ENCODE assay signal across 12 cellular contexts in the genomic region with DNA sequence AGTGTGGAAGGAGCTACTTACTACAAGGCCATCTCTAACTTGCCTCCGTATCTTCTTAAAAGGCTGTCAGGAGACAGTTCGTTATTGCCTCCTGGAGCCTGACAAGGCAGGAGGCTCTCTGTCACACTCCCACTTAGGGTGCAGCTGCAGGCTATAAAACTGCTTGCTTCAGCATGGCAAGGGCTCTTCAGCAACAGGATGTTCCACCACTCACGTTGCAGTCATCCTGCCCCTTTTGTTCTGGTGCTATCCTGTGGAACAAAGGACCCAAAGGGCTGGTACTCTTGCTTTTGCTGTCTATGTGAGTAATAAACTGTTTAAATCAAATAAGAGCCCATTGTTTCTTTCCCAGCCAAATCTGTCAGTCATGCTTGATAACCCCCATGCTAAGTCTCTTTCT.
DNase-seq lines count a peak whose midpoint lies in the region; ATAC-seq and TF ChIP-seq lines count a peak whose summit lies in the region.
"Had no signal": no experiment of that assay in that cellular context is flagged by ENCODE, and none has a peak within 500 bp of the region (broad histone marks: within the 10 kb centered on the region; RNA-seq: fewer than 3 reads in every experiment).

No MANE protein-coding gene starts in this region.

- peak overlapping the region; percentile 39 for H3K18ac ChIP-seq in neuronal stem cell (ENCODE audit: low read length)

- H3K4me3 ChIP-seq in HEK293 (ENCODE audit: low read depth, low read length) (no peak overlapping the region), neuronal stem cell (ENCODE audit: low read length in 2 of 2) (no peak overlapping the region), suprapubic skin (no peak overlapping the region)

- DNase-seq in NCI-H2196 (lab: John Stamatoyannopoulos, UW; ENCODE audit: unreplicated experiment) (peak; percentile 75), astrocyte of the hippocampus (ENCODE audit: low read depth, low spot score) (peak; percentile 5), neuronal stem cell (ENCODE audit: low spot score) (no peak), medulla oblongata (ENCODE audit: extremely low spot score) (no peak), suprapubic skin (ENCODE audit: low spot score in 2 of 2) (no peak)
- DNase-seq: activated CD4-positive, alpha-beta T cell treated with anti-CD3 and anti-CD28 coated beads for 36 hours; activated T-cell treated with anti-CD3 and anti-CD28 coated beads, Interleukin-2, amount 50 U/mL, for 72 hours; GDM1 had no signal

- CTCF ChIA-PET in HEK293 (lab: Yijun Ruan, JAX) = no interaction called here

- H2BK15ac ChIP-seq in neuronal stem cell (ENCODE audit: low read length) = no peak overlapping the region

- no peaks in the 10 kb centered on the region for H3K4me1 ChIP-seq in HEK293 (ENCODE audit: control insufficient read depth, insufficient read depth, low read length)
- peaks cover 0 to 4% of the 10 kb centered on the region in 2 donors for H3K4me1 ChIP-seq in neuronal stem cell (ENCODE audit: control insufficient read depth in 2 of 2, insufficient read depth in 1 of 2, low read depth in 1 of 2, low read length in 2 of 2)
- no peaks in the 10 kb centered on the region for H3K4me1 ChIP-seq in suprapubic skin

- H2BK5ac ChIP-seq in neuronal stem cell (ENCODE audit: low read length) = no peak overlapping the region

- H3K27me3 ChIP-seq in neuronal stem cell (ENCODE audit: control insufficient read depth in 3 of 3, insufficient read depth in 3 of 3, low read depth in 1 of 3, low read length in 3 of 3) (no peaks in the 10 kb centered on the region), suprapubic skin (no peaks in the 10 kb centered on the region)

- no peaks in the 10 kb centered on the region for H3K36me3 ChIP-seq in HEK293 (ENCODE audit: control insufficient read depth in 2 of 2, insufficient read depth in 1 of 2, low read length in 2 of 2)
- H3K36me3 ChIP-seq in neuronal stem cell (replicated peaks in 1 of 2; ENCODE audit: control insufficient read depth in 2 of 2, insufficient read depth in 2 of 2, low read length in 2 of 2) = no peaks in the 10 kb centered on the region
- H3K36me3 ChIP-seq in suprapubic skin = no peaks in the 10 kb centered on the region

- no peak overlapping the region for H3K27ac ChIP-seq in HEK293 (ENCODE audit: extremely low read depth, low read depth, low read length)
- no peak overlapping the region for H3K27ac ChIP-seq in neuronal stem cell (replicated peaks; ENCODE audit: low read length)
- H3K27ac ChIP-seq in suprapubic skin = no peak overlapping the region

- H3K9me3 ChIP-seq in HEK293 (ENCODE audit: control insufficient read depth, insufficient read depth, low read depth, low read length) (no peaks in the 10 kb centered on the region), neuronal stem cell (replicated peaks in 1 of 2; ENCODE audit: control insufficient read depth in 2 of 2, insufficient read depth in 1 of 2, low read depth in 1 of 2, low read length in 2 of 2) (no peaks in the 10 kb centered on the region), suprapubic skin (no peaks in the 10 kb centered on the region)

- ATAC-seq in GM19328 (IDR thresholded peaks at IDR 0.05; ENCODE audit: unreplicated experiment) (no peak), HG03378 (IDR thresholded peaks at IDR 0.05; ENCODE audit: unreplicated experiment) (no peak)
- ATAC-seq: activated CD4-positive, alpha-beta T cell treated with anti-CD3 and anti-CD28 coated beads for 36 hours; activated T-cell treated with anti-CD3 and anti-CD28 coated beads, Interleukin-2, amount 50 U/mL, for 72 hours; HCT116 had no signal

- no CpG with 5 or more reads among the region's 3 CpGs for WGBS in neuronal stem cell (ENCODE audit: extremely low coverage in 2 of 2, insufficient read length in 2 of 2, insufficient replicate concordance in 1 of 2), 2 donors
- 45% methylated on average over 3 of the region's 3 CpGs for WGBS in suprapubic skin

- H3K79me1 ChIP-seq in neuronal stem cell (ENCODE audit: low read depth, low read length) = no peaks in the 10 kb centered on the region

- H4K8ac ChIP-seq in neuronal stem cell (ENCODE audit: low read depth, low read length) = no peak overlapping the region

- TF ChIP-seq CTCF in HEK293 (tag by site-specific recombination; IDR thresholded peaks at IDR 0.05) (no peak), suprapubic skin (IDR thresholded peaks at IDR 0.05) (no peak)

- POLR2A ChIA-PET in HEK293 (lab: Yijun Ruan, JAX) = no interaction called here

- no peak overlapping the region for H3K4me2 ChIP-seq in neuronal stem cell (ENCODE audit: insufficient read depth, low read length, poor library complexity, severe bottlenecking)

- H3K23ac ChIP-seq in neuronal stem cell (ENCODE audit: low read depth, low read length, poor library complexity) = no peak overlapping the region

- H4K91ac ChIP-seq in neuronal stem cell (ENCODE audit: low read depth, low read length, poor library complexity) = no peak overlapping the region

- no peak overlapping the region for H3K9ac ChIP-seq in neuronal stem cell (ENCODE audit: low read depth, low read length, poor library complexity)

- no peak overlapping the region for H2AK5ac ChIP-seq in neuronal stem cell (ENCODE audit: low read depth, low read length)

- no peak overlapping the region for H2AFZ ChIP-seq in neuronal stem cell (ENCODE audit: low read length)

- H3K14ac ChIP-seq in neuronal stem cell (ENCODE audit: low read length) = no peak overlapping the region

- H2BK12ac ChIP-seq in neuronal stem cell (ENCODE audit: low read length) = no peak overlapping the region

- no peak for TF ChIP-seq EP300 in suprapubic skin (IDR thresholded peaks at IDR 0.05)

- TF ChIP-seq POLR2A in suprapubic skin (IDR thresholded peaks at IDR 0.05) = no peak

- H2BK120ac ChIP-seq in neuronal stem cell (ENCODE audit: low read depth, low read length) = no peak overlapping the region

- H3K4ac ChIP-seq in neuronal stem cell (ENCODE audit: low read length) = no peak overlapping the region

TF ChIP-seq in HEK293, 187 proteins besides CTCF, POLR2A, EP300 and RAD21:
- TF ChIP-seq, protein P1, sequence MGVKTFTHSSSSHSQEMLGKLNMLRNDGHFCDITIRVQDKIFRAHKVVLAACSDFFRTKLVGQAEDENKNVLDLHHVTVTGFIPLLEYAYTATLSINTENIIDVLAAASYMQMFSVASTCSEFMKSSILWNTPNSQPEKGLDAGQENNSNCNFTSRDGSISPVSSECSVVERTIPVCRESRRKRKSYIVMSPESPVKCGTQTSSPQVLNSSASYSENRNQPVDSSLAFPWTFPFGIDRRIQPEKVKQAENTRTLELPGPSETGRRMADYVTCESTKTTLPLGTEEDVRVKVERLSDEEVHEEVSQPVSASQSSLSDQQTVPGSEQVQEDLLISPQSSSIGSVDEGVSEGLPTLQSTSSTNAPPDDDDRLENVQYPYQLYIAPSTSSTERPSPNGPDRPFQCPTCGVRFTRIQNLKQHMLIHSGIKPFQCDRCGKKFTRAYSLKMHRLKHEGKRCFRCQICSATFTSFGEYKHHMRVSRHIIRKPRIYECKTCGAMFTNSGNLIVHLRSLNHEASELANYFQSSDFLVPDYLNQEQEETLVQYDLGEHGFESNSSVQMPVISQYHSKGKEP (tag by site-specific recombination; IDR thresholded peaks at IDR 0.05) = peak; percentile 68; the same call in 1 of the 2 replicates
- TF ChIP-seq ZBTB48 (tag by site-specific recombination; IDR thresholded peaks at IDR 0.05) (0 out of 2 replicates have a peak, but pooled peaks have one; percentile 55), GLIS1 (tag by site-specific recombination; IDR thresholded peaks at IDR 0.05) (peak; percentile 83), ZNF157 (tag by site-specific recombination; IDR thresholded peaks at IDR 0.05) (no peak), ZNF530 (tag by site-specific recombination; IDR thresholded peaks at IDR 0.05; ENCODE audit: low read depth) (0 out of 2 replicates have a peak, but pooled peaks have one; percentile 11), SCRT1 (tag by site-specific recombination; IDR thresholded peaks at IDR 0.05; ENCODE audit: borderline replicate concordance) (peak; percentile 44; the same call in 1 of the 2 replicates), SCRT2 (tag by site-specific recombination; IDR thresholded peaks at IDR 0.05) (peak; percentile 79)
- TF ChIP-seq, protein P2, sequence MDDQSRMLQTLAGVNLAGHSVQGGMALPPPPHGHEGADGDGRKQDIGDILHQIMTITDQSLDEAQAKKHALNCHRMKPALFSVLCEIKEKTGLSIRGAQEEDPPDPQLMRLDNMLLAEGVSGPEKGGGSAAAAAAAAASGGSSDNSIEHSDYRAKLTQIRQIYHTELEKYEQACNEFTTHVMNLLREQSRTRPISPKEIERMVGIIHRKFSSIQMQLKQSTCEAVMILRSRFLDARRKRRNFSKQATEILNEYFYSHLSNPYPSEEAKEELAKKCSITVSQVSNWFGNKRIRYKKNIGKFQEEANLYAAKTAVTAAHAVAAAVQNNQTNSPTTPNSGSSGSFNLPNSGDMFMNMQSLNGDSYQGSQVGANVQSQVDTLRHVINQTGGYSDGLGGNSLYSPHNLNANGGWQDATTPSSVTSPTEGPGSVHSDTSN (CRISPR knock-in tag; IDR thresholded peaks at IDR 0.05) = no peak

Comparison
In these comparisons a context has a peak if more than half of its experiments do, and no peak if none do; other contexts are left out.
1. DNase-seq: peak in NCI-H2196 (single experiment) and astrocyte of the hippocampus (single experiment); none in neuronal stem cell (single experiment), medulla oblongata (single experiment) and suprapubic skin (0 of 2).